9 cellular contexts compared by ENCODE assay signal in genomic region chr20:48295445-48295903, GRCh38.
DNase-seq lines count a peak whose midpoint lies in the region; TF ChIP-seq lines count a peak whose summit lies in the region.
"Had no signal": no experiment of that assay in that cellular context is flagged by ENCODE, and none has a peak within 500 bp of the region (broad histone marks: within the 10 kb centered on the region; RNA-seq: fewer than 3 reads in every experiment).

No MANE protein-coding gene starts in this region.

- no peak overlapping the region for H4K8ac ChIP-seq in neuronal stem cell (ENCODE audit: low read depth, low read length)

- TF ChIP-seq CTCF in OCI-LY3 (IDR thresholded peaks at IDR 0.05; ENCODE audit: low read depth, low read length) = peak; percentile 38
- peak in 4 of 6 experiments; percentile 18 to 41 (median 26) for TF ChIP-seq CTCF in esophagus squamous epithelium (IDR thresholded peaks at IDR 0.05)
- TF ChIP-seq CTCF in GM13977 (IDR thresholded peaks at IDR 0.05; ENCODE audit: extremely low read depth, insufficient read depth, missing control alignments) = no peak
- no peak for TF ChIP-seq CTCF in GM10266 (IDR thresholded peaks at IDR 0.05; ENCODE audit: control insufficient read depth, insufficient read depth, low read depth, missing control alignments)

- H3K36me3 ChIP-seq in OCI-LY3 (replicated peaks; ENCODE audit: low read depth, low read length) (no peaks in the 10 kb centered on the region), esophagus squamous epithelium (no peaks in the 10 kb centered on the region), neuronal stem cell (replicated peaks in 1 of 2; ENCODE audit: control insufficient read depth in 2 of 2, insufficient read depth in 2 of 2, low read length in 2 of 2) (no peaks in the 10 kb centered on the region)

- in situ Hi-C loops in GM13977 (cut with MboI; ENCODE audit: low pct_unique_long_range_greater_than_20kb, low sequenced_read_pairs, unreplicated experiment) = no loop called here

- DNase-seq in Daoy (ENCODE audit: low read depth) = peak; percentile 81
- DNase-seq in esophagus squamous epithelium (lab: John Stamatoyannopoulos, UW) = no peak
- peak; percentile 80 for DNase-seq in neuronal stem cell (ENCODE audit: low spot score)
- no peak for DNase-seq in activated naive CD4-positive, alpha-beta T cell treated with anti-CD3 and anti-CD28 coated beads for 36 hours
- no peak for DNase-seq in GM13977 (ENCODE audit: low spot score)
- DNase-seq in GM10266 (ENCODE audit: extremely low spot score) = no peak
- DNase-seq in GDM1 (lab: John Stamatoyannopoulos, UW) = no peak

- H3K27me3 Mint-ChIP-seq in activated naive CD4-positive, alpha-beta T cell treated with anti-CD3 and anti-CD28 coated beads for 36 hours (ENCODE audit: low read depth) = peaks cover 2% of the 10 kb centered on the region

- intact Hi-C loops in esophagus squamous epithelium (cut with DNase I) = loop anchor here (5.0 kb wide), 1 partner anchor 508 kb away; the partner anchor contains the start of gene SULF2
- intact Hi-C loops in activated naive CD4-positive, alpha-beta T cell treated with anti-CD3 and anti-CD28 coated beads for 36 hours (cut with micrococcal nuclease) = no loop called here

- no peak overlapping the region for H3K4ac ChIP-seq in neuronal stem cell (ENCODE audit: low read length)

- H3K79me2 ChIP-seq in OCI-LY3 (ENCODE audit: low read length) = no peaks in the 10 kb centered on the region

- no peak overlapping the region for H2AK5ac ChIP-seq in neuronal stem cell (ENCODE audit: low read depth, low read length)

- H2BK15ac ChIP-seq in neuronal stem cell (ENCODE audit: low read length) = no peak overlapping the region

- H3K27me3 ChIP-seq in OCI-LY3 (ENCODE audit: low read depth, low read length) (peaks cover 28% of the 10 kb centered on the region), esophagus squamous epithelium (no peaks in the 10 kb centered on the region), neuronal stem cell (ENCODE audit: control insufficient read depth in 3 of 3, insufficient read depth in 3 of 3, low read depth in 1 of 3, low read length in 3 of 3) (no peaks in the 10 kb centered on the region)

- no peak overlapping the region for H3K14ac ChIP-seq in neuronal stem cell (ENCODE audit: low read length)

- H3K4me3 ChIP-seq in OCI-LY3 (ENCODE audit: low read length) (no peak overlapping the region), esophagus squamous epithelium (no peak overlapping the region), neuronal stem cell (ENCODE audit: low read length in 2 of 2) (no peak overlapping the region)
- H3K4me3 ChIP-seq: skin epidermis had no signal

- H3K18ac ChIP-seq in neuronal stem cell (ENCODE audit: low read length) = no peak overlapping the region

- H3K9me3 Mint-ChIP-seq in activated naive CD4-positive, alpha-beta T cell treated with anti-CD3 and anti-CD28 coated beads for 36 hours = no peaks in the 10 kb centered on the region

- no peak overlapping the region for H2BK120ac ChIP-seq in neuronal stem cell (ENCODE audit: low read depth, low read length)

- 22 to 26% methylated on average over 4 to 5 of the region's 5 CpGs for WGBS in esophagus squamous epithelium, 2 donors
- WGBS in neuronal stem cell (ENCODE audit: extremely low coverage in 2 of 2, insufficient read length in 2 of 2, insufficient replicate concordance in 1 of 2), 2 donors = no CpG with 5 or more reads among the region's 5 CpGs

- H3K27ac Mint-ChIP-seq in activated naive CD4-positive, alpha-beta T cell treated with anti-CD3 and anti-CD28 coated beads for 36 hours = no peak overlapping the region

- H3K79me1 ChIP-seq in neuronal stem cell (ENCODE audit: low read depth, low read length) = no peaks in the 10 kb centered on the region

- H3K4me3 Mint-ChIP-seq in activated naive CD4-positive, alpha-beta T cell treated with anti-CD3 and anti-CD28 coated beads for 36 hours = no peak overlapping the region

- no peak overlapping the region for H2AFZ ChIP-seq in OCI-LY3 (ENCODE audit: low read depth, low read length)
- no peak overlapping the region for H2AFZ ChIP-seq in neuronal stem cell (ENCODE audit: low read length)

- TF ChIP-seq POLR2A in esophagus squamous epithelium (IDR thresholded peaks at IDR 0.05) = no peak

- no peak overlapping the region for H4K91ac ChIP-seq in neuronal stem cell (ENCODE audit: low read depth, low read length, poor library complexity)

- H2BK12ac ChIP-seq in neuronal stem cell (ENCODE audit: low read length) = no peak overlapping the region

- no peak overlapping the region for H3K9ac ChIP-seq in OCI-LY3 (ENCODE audit: low read length)
- no peak overlapping the region for H3K9ac ChIP-seq in neuronal stem cell (ENCODE audit: low read depth, low read length, poor library complexity)

- H3K36me3 Mint-ChIP-seq in activated naive CD4-positive, alpha-beta T cell treated with anti-CD3 and anti-CD28 coated beads for 36 hours (ENCODE audit: low read depth) = no peaks in the 10 kb centered on the region

- no peaks in the 10 kb centered on the region for H3K9me3 ChIP-seq in OCI-LY3 (ENCODE audit: insufficient read depth, low read length)
- peaks cover 0 to 2% (median 0%) of the 10 kb centered on the region in 3 donors for H3K9me3 ChIP-seq in esophagus squamous epithelium
- H3K9me3 ChIP-seq in neuronal stem cell (replicated peaks in 1 of 2; ENCODE audit: control insufficient read depth in 2 of 2, insufficient read depth in 1 of 2, low read depth in 1 of 2, low read length in 2 of 2) = no peaks in the 10 kb centered on the region

- CTCF ChIA-PET in activated naive CD4-positive, alpha-beta T cell treated with anti-CD3 and anti-CD28 coated beads for 36 hours (lab: Charles Lee) = interaction anchor here (0.6 kb wide), 1 partner anchor 609 kb away, joined by 3 read pairs; no protein-coding TSS in a partner anchor

- H4K20me1 ChIP-seq in OCI-LY3 (ENCODE audit: insufficient read depth, low read length) = no peaks in the 10 kb centered on the region

- H3K4me1 Mint-ChIP-seq in activated naive CD4-positive, alpha-beta T cell treated with anti-CD3 and anti-CD28 coated beads for 36 hours (ENCODE audit: low read depth) = no peaks in the 10 kb centered on the region

- no peak overlapping the region for H2BK5ac ChIP-seq in neuronal stem cell (ENCODE audit: low read length)

- H3K4me1 ChIP-seq in OCI-LY3 (ENCODE audit: low read length) = no peaks in the 10 kb centered on the region; the same call in 1 of the 2 replicates
- peaks cover 7 to 31% (median 13%) of the 10 kb centered on the region in 3 donors for H3K4me1 ChIP-seq in esophagus squamous epithelium
- peaks cover 32 to 36% of the 10 kb centered on the region in 2 donors for H3K4me1 ChIP-seq in neuronal stem cell (ENCODE audit: control insufficient read depth in 2 of 2, insufficient read depth in 1 of 2, low read depth in 1 of 2, low read length in 2 of 2)

- H3K23ac ChIP-seq in neuronal stem cell (ENCODE audit: low read depth, low read length, poor library complexity) = no peak overlapping the region

- H3K27ac ChIP-seq in OCI-LY3 (ENCODE audit: low read length) (no peak overlapping the region), esophagus squamous epithelium (peak overlapping the region in 1 of 4 donors; percentile 17), neuronal stem cell (replicated peaks; ENCODE audit: low read length) (peak overlapping the region; percentile 50)

- H3K4me2 ChIP-seq in OCI-LY3 (ENCODE audit: low read length) = no peak overlapping the region
- H3K4me2 ChIP-seq in neuronal stem cell (ENCODE audit: insufficient read depth, low read length, poor library complexity, severe bottlenecking) = no peak overlapping the region

Comparison
In these comparisons a context has a peak if more than half of its experiments do, and no peak if none do; other contexts are left out.
1. DNase-seq: peak in Daoy (single experiment) and neuronal stem cell (single experiment); none in esophagus squamous epithelium (single experiment), activated naive CD4-positive, alpha-beta T cell treated with anti-CD3 and anti-CD28 coated beads for 36 hours (single experiment), GM13977 (single experiment), GM10266 (single experiment) and GDM1 (single experiment).
2. CTCF ChIP-seq: peak in OCI-LY3 (single experiment) and esophagus squamous epithelium (4 of 6); none in GM13977 (single experiment) and GM10266 (single experiment).